15 cellular contexts compared by ENCODE assay signal in genomic region chr12:106780010-106780625, GRCh38. TPM values are rescaled to one million over a fixed set of nuclear protein-coding genes. Genes with fewer than 3 reads are reported as not detected.
DNase-seq lines count a peak whose midpoint lies in the region; ATAC-seq, FAIRE-seq and TF ChIP-seq lines count a peak whose summit lies in the region.
"Had no signal": no experiment of that assay in that cellular context is flagged by ENCODE, and none has a peak within 500 bp of the region (broad histone marks: within the 10 kb centered on the region; RNA-seq: fewer than 3 reads in every experiment).

No MANE protein-coding gene starts in this region.

- H3K4me3 ChIP-seq in bronchial epithelial cell (ENCODE audit: low read depth, low read length) (no peak overlapping the region), psoas muscle (no peak overlapping the region), suprapubic skin (no peak overlapping the region)
- H3K4me3 ChIP-seq: dorsolateral prefrontal cortex, neural progenitor cell, tibial nerve had no signal

- intact Hi-C loops in psoas muscle (cut with DNase I): no loop called here

- ATAC-seq in psoas muscle (peak; percentile 47 to 82 (median 61)), GM18519 (IDR thresholded peaks at IDR 0.05; ENCODE audit: low FRiP score, unreplicated experiment) (no peak)
- ATAC-seq: activated naive CD8-positive, alpha-beta T cell treated with anti-CD3 and anti-CD28 coated beads, Interleukin-2, amount 50 U/mL, for 24 hours had no signal

- TF ChIP-seq POLR2A in suprapubic skin (IDR thresholded peaks at IDR 0.05): no peak

- H3K27ac ChIP-seq in psoas muscle: peak overlapping the region; percentile 44
- no peak overlapping the region for H3K27ac ChIP-seq in suprapubic skin
- H3K27ac ChIP-seq: dorsolateral prefrontal cortex, neural progenitor cell, tibial nerve had no signal

- no peak for TF ChIP-seq CTCF in bronchial epithelial cell (IDR thresholded peaks at IDR 0.05; ENCODE audit: insufficient read depth, low read length, severe bottlenecking)
- no peak for TF ChIP-seq CTCF in psoas muscle (IDR thresholded peaks at IDR 0.05)
- no peak for TF ChIP-seq CTCF in suprapubic skin (IDR thresholded peaks at IDR 0.05)

- DNase-seq in HCEC 1CT (peak; percentile 57), NCI-H69 (lab: John Stamatoyannopoulos, UW) (peak; percentile 67), bronchial epithelial cell (ENCODE audit: low read depth) (peak; percentile 31), psoas muscle (no peak), suprapubic skin (ENCODE audit: low spot score in 2 of 2) (no peak), putamen (ENCODE audit: low spot score) (no peak)
- DNase-seq: activated naive CD8-positive, alpha-beta T cell treated with anti-CD3 and anti-CD28 coated beads, Interleukin-2, amount 50 U/mL, for 24 hours; dorsolateral prefrontal cortex; H7; NCI-H2171 treated with DMSO at 0.1 percent for 48 hours; SHP77 treated with DMSO at 0.1 percent for 48 hours had no signal

- no peaks in the 10 kb centered on the region for H3K27me3 ChIP-seq in bronchial epithelial cell (ENCODE audit: control insufficient read depth, insufficient read depth, low read length)
- no peaks in the 10 kb centered on the region for H3K27me3 ChIP-seq in psoas muscle (ENCODE audit: insufficient read depth in 3 of 3, low read length in 2 of 3)
- H3K27me3 ChIP-seq in suprapubic skin: no peaks in the 10 kb centered on the region
- H3K27me3 ChIP-seq: dorsolateral prefrontal cortex, neural progenitor cell, tibial nerve had no signal

- FAIRE-seq in bronchial epithelial cell (lab: Jason Lieb, UNC): no peak
- FAIRE-seq: D721Med had no signal

- H3K36me3 ChIP-seq in bronchial epithelial cell (ENCODE audit: control insufficient read depth, insufficient read depth, low read length) (peaks cover 4% of the 10 kb centered on the region), psoas muscle (ENCODE audit: insufficient read depth in 1 of 2, low read depth in 1 of 2) (peaks cover 0 to 19% of the 10 kb centered on the region in 2 donors), suprapubic skin (no peaks in the 10 kb centered on the region)

- no peak for TF ChIP-seq EP300 in suprapubic skin (IDR thresholded peaks at IDR 0.05)

- H3K4me1 ChIP-seq in psoas muscle (peaks cover 50% of the 10 kb centered on the region), suprapubic skin (peaks cover 29% of the 10 kb centered on the region)

- H3K9me3 ChIP-seq in psoas muscle (no peaks in the 10 kb centered on the region), suprapubic skin (no peaks in the 10 kb centered on the region)
- H3K9me3 ChIP-seq: tibial nerve had no signal

- WGBS in psoas muscle, 3 donors: 47 to 64% (median 51%) methylated on average over 3 of the region's 3 CpGs
- WGBS in suprapubic skin: 40% methylated on average over 3 of the region's 3 CpGs

RNA-seq across cellular contexts. Expression of gene RIC8B, which starts 5.6 kb away (rescaled TPM):
- 4.5 and 5.5 TPM in 2 replicates for total RNA-seq in bronchial epithelial cell
- total RNA-seq in psoas muscle: 10 to 100 TPM in 3 of 4 donors, 1 to 10 TPM in 1; 5.8 to 12.0 (median 11.1) TPM
- polyA plus RNA-seq in psoas muscle: 10 to 100 TPM in 1 of 3 donors, 1 to 10 TPM in 2; 4.9 to 19.3 (median 7.2) TPM
- total RNA-seq in suprapubic skin: 10 to 100 TPM in 2 of 4 donors, 1 to 10 TPM in 2; 4.8 to 11.2 (median 8.8) TPM

Comparison
In these comparisons a context has a peak if more than half of its experiments do, and no peak if none do; other contexts are left out.
1. DNase-seq: peak in HCEC 1CT (single experiment), NCI-H69 (single experiment) and bronchial epithelial cell (single experiment); none in psoas muscle (0 of 2), suprapubic skin (0 of 2) and putamen (single experiment).